Comparison of ENCODE assay signal across 32 cellular contexts in genomic region chr9:6277417-6277816, GRCh38. TPM values are rescaled to one million over a fixed set of nuclear protein-coding genes. Genes with fewer than 3 reads are reported as not detected.
"Had no signal": no experiment of that assay in that cellular context is flagged by ENCODE, and none has a peak within 500 bp of the region (broad histone marks: within the 10 kb centered on the region; RNA-seq: fewer than 3 reads in every experiment).

No MANE protein-coding gene starts in this region.

- ATAC-seq: activated CD4-positive, alpha-beta T cell treated with anti-CD3 and anti-CD28 coated beads for 36 hours; activated CD8-positive, alpha-beta memory T cell treated with anti-CD3 and anti-CD28 coated beads, Interleukin-2, amount 10 ng/mL, durations not matched to agents 7 days and 5 days; activated CD8-positive, alpha-beta T cell treated with anti-CD3 and anti-CD28 coated beads, Interleukin-2, amount 10 ng/mL, durations not matched to agents 7 days and 5 days; esophagus mucosa; foreskin keratinocyte; gastrocnemius medialis; heart left ventricle; T-helper 17 cell had no signal

- H3K27me3 ChIP-seq: ascending aorta, dorsolateral prefrontal cortex, foreskin keratinocyte, gastrocnemius medialis, heart left ventricle had no signal

- H3K4me3 ChIP-seq: ascending aorta, coronary artery, dorsolateral prefrontal cortex, gastrocnemius medialis, heart left ventricle had no signal

- H3K4me1 ChIP-seq: foreskin keratinocyte, gastrocnemius medialis had no signal

- FAIRE-seq: bronchial epithelial cell had no signal

- H3K27ac ChIP-seq: ascending aorta, coronary artery, dorsolateral prefrontal cortex, foreskin keratinocyte, gastrocnemius medialis, heart left ventricle had no signal

- DNase-seq: activated CD4-positive, alpha-beta memory T cell treated with anti-CD3 and anti-CD28 coated beads for 36 hours; activated CD4-positive, alpha-beta T cell treated with anti-CD3 and anti-CD28 coated beads for 36 hours; activated CD4-positive, alpha-beta T cell treated with anti-CD3 and anti-CD28 coated beads, Interleukin-2, amount 10 ng/mL, durations not matched to agents 24 days and 14 days; activated CD4-positive, CD25-positive, alpha-beta regulatory T cell; activated CD4-positive, CD25-positive, alpha-beta regulatory T cell treated with anti-CD3 and anti-CD28 coated beads, Interleukin-2, amount 50 U/mL, for 72 hours; activated CD8-positive, alpha-beta memory T cell treated with anti-CD3 and anti-CD28 coated beads, Interleukin-2, amount 10 ng/mL, durations not matched to agents 7 days and 5 days; activated CD8-positive, alpha-beta memory T cell treated with anti-CD3 and anti-CD28 coated beads, Interleukin-2, amount 50 U/mL, for 4 hours; activated CD8-positive, alpha-beta T cell treated with anti-CD3 and anti-CD28 coated beads, Interleukin-2, amount 10 ng/mL, durations not matched to agents 7 days and 5 days; activated effector memory CD4-positive, alpha-beta T cell treated with anti-CD3 and anti-CD28 coated beads, Interleukin-2, amount 50 U/mL, for 16 hours; activated naive CD4-positive, alpha-beta T cell treated with anti-CD3 and anti-CD28 coated beads for 36 hours; activated naive CD8-positive, alpha-beta T cell treated with anti-CD3 and anti-CD28 coated beads, Interleukin-2, amount 10 ng/mL, durations not matched to agents 7 days and 5 days; activated T-cell treated with anti-CD3 and anti-CD28 coated beads, Interleukin-2, amount 50 U/mL, for 1 hour; activated T-cell treated with anti-CD3 and anti-CD28 coated beads, Interleukin-2, amount 50 U/mL, for 48 hours; dorsolateral prefrontal cortex; effector memory CD4-positive, alpha-beta T cell; endodermal cell; foreskin keratinocyte; gastrocnemius medialis; glutamatergic neuron; heart left ventricle; T-helper 17 cell; T1000 had no signal

- H3K36me3 ChIP-seq: ascending aorta, gastrocnemius medialis, heart left ventricle had no signal

- H3K9me3 ChIP-seq: ascending aorta, gastrocnemius medialis, heart left ventricle had no signal

RNA-seq across cellular contexts. Expression of gene TPD52L3, which starts 50.8 kb away (rescaled TPM):
- total RNA-seq: activated CD4-positive, alpha-beta memory T cell treated with anti-CD3 and anti-CD28 coated beads for 36 hours; activated CD4-positive, alpha-beta T cell treated with anti-CD3 and anti-CD28 coated beads for 36 hours; activated CD4-positive, alpha-beta T cell treated with anti-CD3 and anti-CD28 coated beads, Interleukin-2, amount 10 ng/mL, durations not matched to agents 24 days and 14 days; activated CD8-positive, alpha-beta memory T cell treated with anti-CD3 and anti-CD28 coated beads for 36 hours; activated CD8-positive, alpha-beta memory T cell treated with anti-CD3 and anti-CD28 coated beads, Interleukin-2, amount 10 ng/mL, durations not matched to agents 7 days and 5 days; activated CD8-positive, alpha-beta T cell treated with anti-CD3 and anti-CD28 coated beads, Interleukin-2, amount 10 ng/mL, durations not matched to agents 7 days and 5 days; activated naive CD4-positive, alpha-beta T cell treated with anti-CD3 and anti-CD28 coated beads for 36 hours; activated naive CD8-positive, alpha-beta T cell treated with anti-CD3 and anti-CD28 coated beads, Interleukin-2, amount 10 ng/mL, durations not matched to agents 7 days and 5 days; activated T-helper 1 cell treated with anti-CD3 and anti-CD28 coated beads, Interleukin-12 subunit alpha, Interleukin-12 subunit beta, Interleukin-2, Interleukin-4 antibody, amounts not matched to agents 30 ng/mL and 10 ng/mL and 1 ng/mL, durations not matched to agents 14 hours and 24 hours and 36 hours; activated T-helper 2 cell treated with anti-CD3 and anti-CD28 coated beads, Interferon-gamma antibody, Interleukin-2, Interleukin-4, amounts not matched to agents 10 μg/mL and 5 μg/mL and 100 μg/mL, durations not matched to agents 14 hours and 24 hours and 36 hours; ascending aorta; bronchial epithelial cell; cardiac septum; cerebellum; dorsolateral prefrontal cortex; endodermal cell; epithelial cell of proximal tubule; esophagus mucosa; foreskin keratinocyte; gastrocnemius medialis; heart left ventricle; T-helper 17 cell had no signal
- polyA plus RNA-seq: foreskin keratinocyte, heart left ventricle had no signal
